Comparison of ENCODE assay signal across 19 cellular contexts in the genomic region with DNA sequence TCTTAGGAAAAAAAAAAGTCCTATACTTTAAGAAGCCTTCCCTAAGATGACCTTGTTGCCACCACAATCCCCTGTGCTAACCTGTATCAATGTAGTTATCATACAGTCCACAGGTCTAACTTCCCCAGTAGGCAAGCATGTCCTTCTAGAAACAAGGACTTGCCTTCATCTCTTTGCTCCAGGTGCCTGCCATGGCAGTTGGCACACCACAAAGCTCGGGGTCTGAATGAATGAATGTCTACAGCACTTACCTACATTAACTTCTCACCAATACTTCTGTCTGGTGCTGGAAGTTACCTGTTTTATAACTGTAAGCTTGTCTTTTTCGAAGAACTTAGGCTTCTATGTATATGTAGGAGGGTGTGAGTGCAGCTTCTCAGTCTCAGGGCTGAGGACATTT. TPM values are rescaled to one million over a fixed set of nuclear protein-coding genes. Genes with fewer than 3 reads are reported as not detected.
DNase-seq lines count a peak whose midpoint lies in the region; ATAC-seq and TF ChIP-seq lines count a peak whose summit lies in the region.
"Had no signal": no experiment of that assay in that cellular context is flagged by ENCODE, and none has a peak within 500 bp of the region (broad histone marks: within the 10 kb centered on the region; RNA-seq: fewer than 3 reads in every experiment).

No MANE protein-coding gene starts in this region.

- TF ChIP-seq CTCF in breast epithelium (IDR thresholded peaks at IDR 0.05) = no peak
- no peak for TF ChIP-seq CTCF in MCF 10A (IDR thresholded peaks at IDR 0.05; ENCODE audit: unreplicated experiment)
- TF ChIP-seq CTCF in endodermal cell (conservative IDR thresholded peaks at IDR 0.05) = no peak
- no peak for TF ChIP-seq CTCF in neutrophil (IDR thresholded peaks at IDR 0.05)
- TF ChIP-seq CTCF in type B pancreatic cell (conservative IDR thresholded peaks at IDR 0.05) = no peak

- DNase-seq in breast epithelium (ENCODE audit: low spot score in 2 of 2) = no peak
- DNase-seq in MCF 10A (ENCODE audit: unreplicated experiment) = no peak
- peak; percentile 23 for DNase-seq in endodermal cell
- DNase-seq in type B pancreatic cell (ENCODE audit: extremely low spot score, unreplicated experiment) = no peak
- no peak for DNase-seq in NK-92 (lab: John Stamatoyannopoulos, UW; ENCODE audit: unreplicated experiment)
- no peak for DNase-seq in amygdala (lab: John Stamatoyannopoulos, UW)
- DNase-seq: activated CD4-positive, alpha-beta memory T cell treated with anti-CD3 and anti-CD28 coated beads, Interleukin-2, amount 10 ng/mL, durations not matched to agents 7 days and 5 days; activated naive CD8-positive, alpha-beta T cell treated with anti-CD3 and anti-CD28 coated beads, Interleukin-2, amount 50 U/mL, for 24 hours; kidney glomerular epithelial cell; NCI-H1436 treated with DMSO at 0.1 percent for 48 hours; occipital lobe; PC-3 had no signal

- intact Hi-C loops in breast epithelium (cut with DNase I; ENCODE audit: low total_unique reads) (no loop called here), MCF 10A (cut with micrococcal nuclease) (loop anchor here (5.0 to 10.0 kb wide), 2 partner anchors 164 to 436 kb away; no protein-coding TSS in a partner anchor)

- H3K36me3 Mint-ChIP-seq in MCF 10A (ENCODE audit: insufficient read depth, unreplicated experiment) = peaks cover 5% of the 10 kb centered on the region
- no peaks in the 10 kb centered on the region for H3K36me3 Mint-ChIP-seq in endodermal cell (ENCODE audit: low read depth)
- no peaks in the 10 kb centered on the region for H3K36me3 Mint-ChIP-seq in type B pancreatic cell
- H3K36me3 Mint-ChIP-seq: WTC11 had no signal

- no peaks in the 10 kb centered on the region for H3K27me3 Mint-ChIP-seq in MCF 10A (ENCODE audit: insufficient read depth, unreplicated experiment)
- no peaks in the 10 kb centered on the region for H3K27me3 Mint-ChIP-seq in endodermal cell (ENCODE audit: insufficient read depth)
- no peaks in the 10 kb centered on the region for H3K27me3 Mint-ChIP-seq in type B pancreatic cell
- H3K27me3 Mint-ChIP-seq: activated CD4-positive, alpha-beta memory T cell treated with anti-CD3 and anti-CD28 coated beads, Interleukin-2, amount 10 ng/mL, durations not matched to agents 7 days and 5 days; activated naive CD8-positive, alpha-beta T cell treated with anti-CD3 and anti-CD28 coated beads, Interleukin-2, amount 50 U/mL, for 24 hours had no signal

- H3K9ac ChIP-seq in endodermal cell (ENCODE audit: extremely low read depth, low read length, poor library complexity, severe bottlenecking) = no peak overlapping the region

- H3K4me1 Mint-ChIP-seq in MCF 10A (ENCODE audit: insufficient read depth, unreplicated experiment) = peaks cover 13% of the 10 kb centered on the region
- H3K4me1 Mint-ChIP-seq in endodermal cell = peaks cover 2% of the 10 kb centered on the region
- H3K4me1 Mint-ChIP-seq in type B pancreatic cell (ENCODE audit: unreplicated experiment) = peaks cover 30% of the 10 kb centered on the region

- H3K4me3 Mint-ChIP-seq in MCF 10A (ENCODE audit: unreplicated experiment) = no peak overlapping the region
- H3K4me3 Mint-ChIP-seq in endodermal cell = no peak overlapping the region
- no peak overlapping the region for H3K4me3 Mint-ChIP-seq in type B pancreatic cell
- H3K4me3 Mint-ChIP-seq: activated CD4-positive, alpha-beta memory T cell treated with anti-CD3 and anti-CD28 coated beads, Interleukin-2, amount 10 ng/mL, durations not matched to agents 7 days and 5 days; activated naive CD8-positive, alpha-beta T cell treated with anti-CD3 and anti-CD28 coated beads, Interleukin-2, amount 50 U/mL, for 24 hours; WTC11 had no signal

- POLR2A ChIA-PET in MCF 10A (lab: Yijun Ruan, JAX) = no interaction called here

- no peaks in the 10 kb centered on the region for H3K36me3 ChIP-seq in breast epithelium
- H3K36me3 ChIP-seq in endodermal cell (ENCODE audit: control insufficient read depth, insufficient read depth, low read length) = no peaks in the 10 kb centered on the region
- no peaks in the 10 kb centered on the region for H3K36me3 ChIP-seq in neutrophil
- H3K36me3 ChIP-seq: gastrocnemius medialis, HAP-1, SJSA1 had no signal

- H3K4me1 ChIP-seq in breast epithelium = peaks cover 0 to 8% of the 10 kb centered on the region in 2 donors
- H3K4me1 ChIP-seq in endodermal cell (ENCODE audit: control insufficient read depth, insufficient read depth, low read length) = no peaks in the 10 kb centered on the region
- H3K4me1 ChIP-seq in neutrophil (ENCODE audit: control insufficient read depth in 1 of 2, insufficient read depth in 1 of 2, low read depth in 1 of 2, low read length in 1 of 2) = peaks cover 13 to 19% of the 10 kb centered on the region in 2 experiments
- H3K4me1 ChIP-seq: HAP-1, SJSA1 had no signal

- WGBS in endodermal cell (ENCODE audit: insufficient coverage in 1 of 2, insufficient read length in 1 of 2), 2 experiments = 96 to 100% methylated on average over 1 to 2 of the region's 2 CpGs

- H3K4me3 ChIP-seq in breast epithelium (no peak overlapping the region), endodermal cell (ENCODE audit: low read length) (no peak overlapping the region), neutrophil (ENCODE audit: low read depth in 1 of 2, low read length in 1 of 2) (no peak overlapping the region)
- H3K4me3 ChIP-seq: gastrocnemius medialis, HAP-1, SJSA1 had no signal

- ATAC-seq in HG03135 (IDR thresholded peaks at IDR 0.05; ENCODE audit: unreplicated experiment) = no peak
- ATAC-seq: gastrocnemius medialis, PC-3 had no signal

- CTCF ChIA-PET in MCF 10A (lab: Yijun Ruan, JAX) = interaction anchor here (0.5 to 1.5 kb wide), 9 partner anchors 9 to 434 kb away, joined by 3 to 5 read pairs (median 3); no protein-coding TSS in a partner anchor

- no peaks in the 10 kb centered on the region for H3K9me3 ChIP-seq in breast epithelium
- H3K9me3 ChIP-seq in endodermal cell (ENCODE audit: control insufficient read depth, low read length) = no peaks in the 10 kb centered on the region
- no peaks in the 10 kb centered on the region for H3K9me3 ChIP-seq in neutrophil
- H3K9me3 ChIP-seq: gastrocnemius medialis, HAP-1, SJSA1 had no signal

- H3K9me3 Mint-ChIP-seq in MCF 10A (ENCODE audit: unreplicated experiment) = no peaks in the 10 kb centered on the region
- no peaks in the 10 kb centered on the region for H3K9me3 Mint-ChIP-seq in endodermal cell
- H3K9me3 Mint-ChIP-seq in type B pancreatic cell = no peaks in the 10 kb centered on the region
- H3K9me3 Mint-ChIP-seq: activated CD4-positive, alpha-beta memory T cell treated with anti-CD3 and anti-CD28 coated beads, Interleukin-2, amount 10 ng/mL, durations not matched to agents 7 days and 5 days; activated naive CD8-positive, alpha-beta T cell treated with anti-CD3 and anti-CD28 coated beads, Interleukin-2, amount 50 U/mL, for 24 hours; WTC11 had no signal

- H3K27ac ChIP-seq in breast epithelium = peak overlapping the region; percentile 80 to 88
- peak overlapping the region; percentile 64 for H3K27ac ChIP-seq in endodermal cell (ENCODE audit: low read depth, low read length)
- peak overlapping the region; percentile 91 for H3K27ac ChIP-seq in neutrophil
- H3K27ac ChIP-seq: epithelial cell of prostate, SJSA1 had no signal

- H3K27me3 ChIP-seq in breast epithelium = no peaks in the 10 kb centered on the region
- H3K27me3 ChIP-seq in endodermal cell (ENCODE audit: control insufficient read depth, insufficient read depth, low read length, poor library complexity, severe bottlenecking) = no peaks in the 10 kb centered on the region
- H3K27me3 ChIP-seq in neutrophil = no peaks in the 10 kb centered on the region
- H3K27me3 ChIP-seq: gastrocnemius medialis, SJSA1 had no signal

- no peak for TF ChIP-seq POLR2A in breast epithelium (IDR thresholded peaks at IDR 0.05)

- no TSS peak for BruUV-seq in MCF 10A (replicated peaks; lab: Mats Ljungman, UMichigan)

- H3K27ac Mint-ChIP-seq in MCF 10A (ENCODE audit: low read depth, unreplicated experiment) = no peak overlapping the region
- H3K27ac Mint-ChIP-seq in endodermal cell = no peak overlapping the region
- H3K27ac Mint-ChIP-seq in type B pancreatic cell = peak overlapping the region; percentile 88
- H3K27ac Mint-ChIP-seq: activated CD4-positive, alpha-beta memory T cell treated with anti-CD3 and anti-CD28 coated beads, Interleukin-2, amount 10 ng/mL, durations not matched to agents 7 days and 5 days; activated naive CD8-positive, alpha-beta T cell treated with anti-CD3 and anti-CD28 coated beads, Interleukin-2, amount 50 U/mL, for 24 hours had no signal

RNA-seq across cellular contexts. Expression of gene CLPB, which starts 23.4 kb away (rescaled TPM):
- total RNA-seq in breast epithelium (10 to 100 TPM; 19.0 to 28.8 (median 23.1) TPM), MCF 10A (2022) (42.2 and 44.4 TPM in 2 replicates), endodermal cell (10 to 100 TPM; 15.8 to 18.4 TPM), type B pancreatic cell (ENCODE audit: low replicate concordance) (17.1 and 19.8 TPM in 2 replicates)
- polyA plus RNA-seq in endodermal cell (2013, experiment 1 of 2) = 14.0 TPM
- 13.0 TPM for polyA plus RNA-seq in endodermal cell (2013, experiment 2 of 2)
